3 cellular contexts compared by ENCODE assay signal in genomic region chr7:148681821-148682220, GRCh38.
TF ChIP-seq lines count a peak whose summit lies in the region.

No MANE protein-coding gene starts in this region.

TF ChIP-seq in HEK293, 187 proteins besides CTCF, POLR2A, EP300 and RAD21 (continues in another document):
- TF ChIP-seq ZNF776 (tag by site-specific recombination; IDR thresholded peaks at IDR 0.05; ENCODE audit: borderline replicate concordance) (no peak), ZNF23 (tag by site-specific recombination; IDR thresholded peaks at IDR 0.05; ENCODE audit: borderline replicate concordance) (no peak), ZNF544 (tag by site-specific recombination; IDR thresholded peaks at IDR 0.05) (no peak), ZNF555 (tag by site-specific recombination; conservative IDR thresholded peaks at IDR 0.05) (no peak), SETDB1 (IDR thresholded peaks at IDR 0.05; ENCODE audit: insufficient read length, low read length) (peak; percentile 46), PRDM10 (tag by site-specific recombination; IDR thresholded peaks at IDR 0.05) (no peak), ZNF184 (tag by site-specific recombination; IDR thresholded peaks at IDR 0.05) (no peak), ZNF366 (tag by site-specific recombination; conservative IDR thresholded peaks at IDR 0.05) (no peak), OSR2 (tag by site-specific recombination; IDR thresholded peaks at IDR 0.05) (no peak), ZNF16 (tag by site-specific recombination; IDR thresholded peaks at IDR 0.05; ENCODE audit: low read depth) (no peak), ZNF266 (tag by site-specific recombination; IDR thresholded peaks at IDR 0.05; ENCODE audit: low read depth) (no peak), ZNF629 (tag by site-specific recombination; IDR thresholded peaks at IDR 0.05) (no peak), ZNF843 (tag by site-specific recombination; IDR thresholded peaks at IDR 0.05) (no peak), ZNF157 (tag by site-specific recombination; IDR thresholded peaks at IDR 0.05) (no peak)
- TF ChIP-seq, protein P1, sequence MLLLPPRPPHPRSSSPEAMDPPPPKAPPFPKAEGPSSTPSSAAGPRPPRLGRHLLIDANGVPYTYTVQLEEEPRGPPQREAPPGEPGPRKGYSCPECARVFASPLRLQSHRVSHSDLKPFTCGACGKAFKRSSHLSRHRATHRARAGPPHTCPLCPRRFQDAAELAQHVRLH (tag by site-specific recombination; IDR thresholded peaks at IDR 0.05): peak; percentile 37; the same call in 1 of the 2 replicates

TF ChIP-seq in WTC11, 78 proteins besides CTCF, POLR2A, EP300 and RAD21:
- TF ChIP-seq TEAD4 (CRISPR knock-in tag; IDR thresholded peaks at IDR 0.05) (no peak), PRRX2 (CRISPR knock-in tag; IDR thresholded peaks at IDR 0.05) (no peak), TEAD1 (CRISPR knock-in tag; IDR thresholded peaks at IDR 0.05) (no peak), GTF2I (CRISPR knock-in tag; conservative IDR thresholded peaks at IDR 0.05) (peak; percentile 54; the same call in 1 of the 2 replicates), PRDM15 (CRISPR knock-in tag; IDR thresholded peaks at IDR 0.05) (no peak)

TF ChIP-seq in K562, 482 proteins besides CTCF, POLR2A, EP300 and RAD21:
- peak; percentile 11 to 64; a peak in 2 of 4 replicates for TF ChIP-seq KDM1A (IDR thresholded peaks at IDR 0.05)
- TF ChIP-seq, protein P2, sequence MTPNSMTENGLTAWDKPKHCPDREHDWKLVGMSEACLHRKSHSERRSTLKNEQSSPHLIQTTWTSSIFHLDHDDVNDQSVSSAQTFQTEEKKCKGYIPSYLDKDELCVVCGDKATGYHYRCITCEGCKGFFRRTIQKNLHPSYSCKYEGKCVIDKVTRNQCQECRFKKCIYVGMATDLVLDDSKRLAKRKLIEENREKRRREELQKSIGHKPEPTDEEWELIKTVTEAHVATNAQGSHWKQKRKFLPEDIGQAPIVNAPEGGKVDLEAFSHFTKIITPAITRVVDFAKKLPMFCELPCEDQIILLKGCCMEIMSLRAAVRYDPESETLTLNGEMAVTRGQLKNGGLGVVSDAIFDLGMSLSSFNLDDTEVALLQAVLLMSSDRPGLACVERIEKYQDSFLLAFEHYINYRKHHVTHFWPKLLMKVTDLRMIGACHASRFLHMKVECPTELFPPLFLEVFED (CRISPR knock-in tag; conservative IDR thresholded peaks at IDR 0.05): no peak
- TF ChIP-seq POLR2AphosphoS5 (IDR thresholded peaks at IDR 0.05; ENCODE audit: control insufficient read depth, insufficient read depth, low read depth, low read length): no peak
- no peak for TF ChIP-seq PRPF4 (IDR thresholded peaks at IDR 0.05; ENCODE audit: insufficient read depth, low read depth, low read length, poor library complexity, severe bottlenecking)
- TF ChIP-seq ZNF23 (CRISPR knock-in tag; IDR thresholded peaks at IDR 0.05): no peak
- peak; percentile 73; the same call in 1 of the 2 replicates for TF ChIP-seq TRIM28 (IDR thresholded peaks at IDR 0.05)
- 0 out of 2 replicates have a peak, but pooled peaks have one; percentile 45 for TF ChIP-seq HDAC2 (IDR thresholded peaks at IDR 0.05)
- TF ChIP-seq RBM25 (IDR thresholded peaks at IDR 0.05; ENCODE audit: low read depth, low read length, severe bottlenecking): peak; percentile 72
- no peak for TF ChIP-seq RFX1 (IDR thresholded peaks at IDR 0.05)
- no peak for TF ChIP-seq SIN3B (IDR thresholded peaks at IDR 0.05; ENCODE audit: low read depth)
- no peak for TF ChIP-seq JUN (IDR thresholded peaks at IDR 0.05; ENCODE audit: borderline replicate concordance, low read depth, low read length)
- no peak for TF ChIP-seq JUN (CRISPR knock-in tag; IDR thresholded peaks at IDR 0.05; ENCODE audit: borderline replicate concordance)
- TF ChIP-seq SMAD4 (CRISPR knock-in tag; conservative IDR thresholded peaks at IDR 0.05): no peak
- no peak for TF ChIP-seq MAFK (IDR thresholded peaks at IDR 0.05; ENCODE audit: low read length)
- peak; percentile 77 for TF ChIP-seq BCOR (IDR thresholded peaks at IDR 0.05)
- peak in 1 of 2 experiments; percentile 38; a peak in 1 of 3 replicates for TF ChIP-seq CBX3 (IDR thresholded peaks at IDR 0.05; ENCODE audit: borderline replicate concordance in 1 of 2, low read length in 2 of 2)
- TF ChIP-seq SRSF1 (IDR thresholded peaks at IDR 0.05; ENCODE audit: low read depth, low read length): no peak
TF ChIP-seq in K562: peak in this region for 6.
